ENCODE assay signal across 18 cellular contexts in genomic region chr10:3566627-3567026, GRCh38.
DNase-seq lines count a peak whose midpoint lies in the region; ATAC-seq lines count a peak whose summit lies in the region.
"Had no signal": no experiment of that assay in that cellular context is flagged by ENCODE, and none has a peak within 500 bp of the region (broad histone marks: within the 10 kb centered on the region; RNA-seq: fewer than 3 reads in every experiment).

No MANE protein-coding gene starts in this region.

- H3K4me1 Mint-ChIP-seq in activated naive CD4-positive, alpha-beta T cell treated with anti-CD3 and anti-CD28 coated beads for 36 hours (ENCODE audit: low read depth), result peaks cover 11% of the 10 kb centered on the region
- peaks cover 8 to 19% of the 10 kb centered on the region in 2 donors for H3K4me1 Mint-ChIP-seq in effector memory CD8-positive, alpha-beta T cell (ENCODE audit: low read depth in 2 of 2)
- H3K4me1 Mint-ChIP-seq in stimulated activated effector memory CD8-positive, alpha-beta T cell treated with anti-CD3 and anti-CD28 coated beads, Interleukin-12 subunit alpha, Interleukin-12 subunit beta, amount 100 ng/mL, for 72 hours, result peaks cover 37% of the 10 kb centered on the region

- DNase-seq in DMS53 (lab: John Stamatoyannopoulos, UW), result peak; percentile 46
- no peak for DNase-seq in DMS53 treated with DMSO at 0.1 percent for 48 hours (lab: John Stamatoyannopoulos, UW; ENCODE audit: unreplicated experiment)
- DNase-seq in activated naive CD4-positive, alpha-beta T cell treated with anti-CD3 and anti-CD28 coated beads for 36 hours, result peak; percentile 7
- DNase-seq in activated naive CD4-positive, alpha-beta T cell treated with anti-CD3 and anti-CD28 coated beads, Interleukin-2, amount 50 U/mL, for 72 hours (ENCODE audit: low spot score in 2 of 2), result no peak
- DNase-seq in effector memory CD8-positive, alpha-beta T cell, result no peak
- DNase-seq in stimulated activated effector memory CD8-positive, alpha-beta T cell treated with anti-CD3 and anti-CD28 coated beads, Interleukin-12 subunit alpha, Interleukin-12 subunit beta, amount 100 ng/mL, for 72 hours (ENCODE audit: low spot score in 2 of 2), result no peak
- DNase-seq in AML-193 (lab: John Stamatoyannopoulos, UW), result no peak
- DNase-seq: DMS79 treated with DMSO at 0.1 percent for 48 hours, GOT3, IMR-90, NCI-H1105, NCI-H1694, NCI-H2227 treated with DMSO at 0.1 percent for 48 hours, NCI-H526, Right ventricle myocardium superior had no signal

- no peak overlapping the region for H3K4me3 Mint-ChIP-seq in activated naive CD4-positive, alpha-beta T cell treated with anti-CD3 and anti-CD28 coated beads for 36 hours
- H3K4me3 Mint-ChIP-seq in effector memory CD8-positive, alpha-beta T cell, result no peak overlapping the region
- H3K4me3 Mint-ChIP-seq in stimulated activated effector memory CD8-positive, alpha-beta T cell treated with anti-CD3 and anti-CD28 coated beads, Interleukin-12 subunit alpha, Interleukin-12 subunit beta, amount 100 ng/mL, for 72 hours, result no peak overlapping the region

- no peaks in the 10 kb centered on the region for H3K27me3 Mint-ChIP-seq in activated naive CD4-positive, alpha-beta T cell treated with anti-CD3 and anti-CD28 coated beads for 36 hours (ENCODE audit: low read depth)
- peaks cover 7 to 9% of the 10 kb centered on the region in 2 donors for H3K27me3 Mint-ChIP-seq in effector memory CD8-positive, alpha-beta T cell

- peaks cover 9% of the 10 kb centered on the region for H3K9me3 Mint-ChIP-seq in activated naive CD4-positive, alpha-beta T cell treated with anti-CD3 and anti-CD28 coated beads for 36 hours
- H3K9me3 Mint-ChIP-seq in activated naive CD4-positive, alpha-beta T cell treated with anti-CD3 and anti-CD28 coated beads, Interleukin-2, amount 50 U/mL, for 72 hours, result no peaks in the 10 kb centered on the region
- H3K9me3 Mint-ChIP-seq in effector memory CD8-positive, alpha-beta T cell, result no peaks in the 10 kb centered on the region
- H3K9me3 Mint-ChIP-seq in stimulated activated effector memory CD8-positive, alpha-beta T cell treated with anti-CD3 and anti-CD28 coated beads, Interleukin-12 subunit alpha, Interleukin-12 subunit beta, amount 100 ng/mL, for 72 hours, result no peaks in the 10 kb centered on the region

- H3K36me3 Mint-ChIP-seq in activated naive CD4-positive, alpha-beta T cell treated with anti-CD3 and anti-CD28 coated beads for 36 hours (ENCODE audit: low read depth), result no peaks in the 10 kb centered on the region
- peaks cover 0 to 8% of the 10 kb centered on the region in 2 donors for H3K36me3 Mint-ChIP-seq in activated naive CD4-positive, alpha-beta T cell treated with anti-CD3 and anti-CD28 coated beads, Interleukin-2, amount 50 U/mL, for 72 hours
- no peaks in the 10 kb centered on the region for H3K36me3 Mint-ChIP-seq in effector memory CD8-positive, alpha-beta T cell (ENCODE audit: insufficient read depth)
- no peaks in the 10 kb centered on the region for H3K36me3 Mint-ChIP-seq in stimulated activated effector memory CD8-positive, alpha-beta T cell treated with anti-CD3 and anti-CD28 coated beads, Interleukin-12 subunit alpha, Interleukin-12 subunit beta, amount 100 ng/mL, for 72 hours

- no peak overlapping the region for H3K27ac Mint-ChIP-seq in activated naive CD4-positive, alpha-beta T cell treated with anti-CD3 and anti-CD28 coated beads for 36 hours
- no peak overlapping the region for H3K27ac Mint-ChIP-seq in activated naive CD4-positive, alpha-beta T cell treated with anti-CD3 and anti-CD28 coated beads, Interleukin-2, amount 50 U/mL, for 72 hours
- H3K27ac Mint-ChIP-seq in effector memory CD8-positive, alpha-beta T cell, result peak overlapping the region; percentile 32 to 62
- H3K27ac Mint-ChIP-seq in stimulated activated effector memory CD8-positive, alpha-beta T cell treated with anti-CD3 and anti-CD28 coated beads, Interleukin-12 subunit alpha, Interleukin-12 subunit beta, amount 100 ng/mL, for 72 hours, result no peak overlapping the region

- CTCF ChIA-PET in activated naive CD4-positive, alpha-beta T cell treated with anti-CD3 and anti-CD28 coated beads for 36 hours (lab: Charles Lee), result no interaction called here

- ATAC-seq in activated naive CD4-positive, alpha-beta T cell treated with anti-CD3 and anti-CD28 coated beads, Interleukin-2, amount 50 U/mL, for 72 hours, result no peak
- no peak for ATAC-seq in effector memory CD8-positive, alpha-beta T cell (replicated peaks)
- ATAC-seq in stimulated activated effector memory CD8-positive, alpha-beta T cell treated with anti-CD3 and anti-CD28 coated beads, Interleukin-12 subunit alpha, Interleukin-12 subunit beta, amount 100 ng/mL, for 72 hours, result peak; percentile 42
- no peak for ATAC-seq in GM19328 (IDR thresholded peaks at IDR 0.05; ENCODE audit: unreplicated experiment)
- ATAC-seq: GM12878, HCT116 had no signal

- intact Hi-C loops in activated naive CD4-positive, alpha-beta T cell treated with anti-CD3 and anti-CD28 coated beads for 36 hours (cut with micrococcal nuclease), result no loop called here

Comparison
In these comparisons a context has a peak if more than half of its experiments do, and no peak if none do; other contexts are left out.
1. DNase-seq: peak in DMS53 (single experiment) and activated naive CD4-positive, alpha-beta T cell treated with anti-CD3 and anti-CD28 coated beads for 36 hours (single experiment); none in DMS53 treated with DMSO at 0.1 percent for 48 hours (single experiment), activated naive CD4-positive, alpha-beta T cell treated with anti-CD3 and anti-CD28 coated beads, Interleukin-2, amount 50 U/mL, for 72 hours (0 of 2), effector memory CD8-positive, alpha-beta T cell (0 of 3), stimulated activated effector memory CD8-positive, alpha-beta T cell treated with anti-CD3 and anti-CD28 coated beads, Interleukin-12 subunit alpha, Interleukin-12 subunit beta, amount 100 ng/mL, for 72 hours (0 of 2) and AML-193 (0 of 2).
2. H3K27ac Mint-ChIP-seq: peak in effector memory CD8-positive, alpha-beta T cell (2 of 2); none in activated naive CD4-positive, alpha-beta T cell treated with anti-CD3 and anti-CD28 coated beads for 36 hours (single experiment), activated naive CD4-positive, alpha-beta T cell treated with anti-CD3 and anti-CD28 coated beads, Interleukin-2, amount 50 U/mL, for 72 hours (0 of 2) and stimulated activated effector memory CD8-positive, alpha-beta T cell treated with anti-CD3 and anti-CD28 coated beads, Interleukin-12 subunit alpha, Interleukin-12 subunit beta, amount 100 ng/mL, for 72 hours (single experiment).